ENCODE assay signal across 8 cellular contexts in the genomic region with DNA sequence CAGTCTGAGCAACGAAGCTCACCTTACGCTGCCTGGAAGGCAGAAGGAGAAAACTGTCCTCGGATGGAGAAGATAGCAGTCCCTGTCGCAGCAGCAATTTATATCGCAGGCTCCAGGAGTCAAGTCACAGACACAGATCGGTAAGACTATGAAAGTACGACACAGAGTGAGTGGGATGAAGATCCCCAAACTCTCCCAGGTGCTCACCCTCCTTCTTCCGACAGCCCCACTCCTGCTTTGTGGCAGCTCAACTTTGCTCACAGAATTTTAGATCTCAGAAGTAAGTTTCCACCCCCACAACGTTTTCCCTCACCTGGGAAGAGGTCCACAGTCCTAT. TPM values are rescaled to one million over a fixed set of nuclear protein-coding genes. Genes with fewer than 3 reads are reported as not detected.
DNase-seq lines count a peak whose midpoint lies in the region; ATAC-seq, FAIRE-seq and TF ChIP-seq lines count a peak whose summit lies in the region.

No MANE protein-coding gene starts in this region.

- H3K4me1 Mint-ChIP-seq in CD14-positive monocyte, result peaks cover 41% of the 10 kb centered on the region
- H3K4me1 Mint-ChIP-seq in type B pancreatic cell (ENCODE audit: unreplicated experiment), result peaks cover 24% of the 10 kb centered on the region

- no peak for FAIRE-seq in GM12878 (lab: Jason Lieb, UNC)

- H3K9me3 ChIP-seq in GM12878 (replicated peaks; ENCODE audit: control insufficient read depth, insufficient read depth, low read length), result no peaks in the 10 kb centered on the region; the same call in 1 of the 3 replicates
- H3K9me3 ChIP-seq in right lobe of liver, result no peaks in the 10 kb centered on the region

- WGBS in GM12878 (ENCODE audit: insufficient coverage, insufficient replicate concordance, low lambda C conversion rate, missing lambda C conversion rate), result 4% methylated on average over 9 of the region's 9 CpGs
- WGBS in right lobe of liver (ENCODE audit: insufficient coverage, low coverage, low lambda C conversion rate, missing lambda C conversion rate), result 6% methylated on average over 8 of the region's 9 CpGs

- H3K36me3 ChIP-seq in GM12878 (ENCODE audit: control insufficient read depth in 2 of 2, insufficient read depth in 2 of 2, low read length in 1 of 2) (peaks cover 0 to 6% of the 10 kb centered on the region in 2 experiments; a peak in 2 of 4 replicates), right lobe of liver (peaks cover 0 to 10% (median 0%) of the 10 kb centered on the region in 4 donors)

- H3K27me3 ChIP-seq in GM12878 (replicated peaks in 1 of 2; ENCODE audit: control insufficient read depth in 2 of 2, insufficient read depth in 2 of 2, low read length in 1 of 2), result no peaks in the 10 kb centered on the region
- no peaks in the 10 kb centered on the region for H3K27me3 ChIP-seq in right lobe of liver

- ATAC-seq in HG03280 (IDR thresholded peaks at IDR 0.05; ENCODE audit: unreplicated experiment) (peak; percentile 1), GM12878 (no peak; the same call in 2 of the 3 replicates), right lobe of liver (no peak), HG03432 (IDR thresholded peaks at IDR 0.05; ENCODE audit: unreplicated experiment) (no peak)

- DNase-seq in CD14-positive monocyte (ENCODE audit: low spot score) (no peak), GM12878 (ENCODE audit: low read depth, low spot score) (no peak), right lobe of liver (no peak), type B pancreatic cell (ENCODE audit: extremely low spot score, unreplicated experiment) (no peak), middle frontal gyrus (ENCODE audit: extremely low spot score, low spot score) (no peak), NCI-H526 (lab: John Stamatoyannopoulos, UW) (no peak)

- H3K4me3 Mint-ChIP-seq in CD14-positive monocyte (peak overlapping the region; percentile 97 to 99), type B pancreatic cell (peak overlapping the region; percentile 93)

- peak overlapping the region; percentile 79 for H3K27ac ChIP-seq in GM12878 (ENCODE audit: control insufficient read depth, insufficient read depth)
- H3K27ac ChIP-seq in right lobe of liver, result peak overlapping the region; percentile 20 to 73 (median 70)

- TF ChIP-seq CTCF in CD14-positive monocyte (IDR thresholded peaks at IDR 0.05) (no peak), GM12878 (IDR thresholded peaks at IDR 0.05 in 2 of 3, conservative IDR thresholded peaks at IDR 0.05 in 1 of 3; ENCODE audit: control insufficient read depth in 2 of 3, extremely low read depth in 1 of 3, insufficient read depth in 1 of 3, low read depth in 3 of 3, low read length in 3 of 3) (no peak), right lobe of liver (IDR thresholded peaks at IDR 0.05) (no peak), type B pancreatic cell (conservative IDR thresholded peaks at IDR 0.05) (no peak)

- H3K4me3 ChIP-seq in GM12878, result peak overlapping the region; percentile 87
- peak overlapping the region; percentile 64 to 92 (median 80) for H3K4me3 ChIP-seq in right lobe of liver

- H3K27ac Mint-ChIP-seq in CD14-positive monocyte (peak overlapping the region; percentile 86 to 98 (median 95)), type B pancreatic cell (peak overlapping the region; percentile 92)

- no peak for TF ChIP-seq RAD21 in GM12878 (IDR thresholded peaks at IDR 0.05; ENCODE audit: insufficient read depth, low read depth, low read length)

- in situ Hi-C loops in GM12878 (cut with MboI), result loop anchor here (5.0 kb wide), 1 partner anchor 149 kb away; no protein-coding TSS in a partner anchor

- BruUV-seq in GM12878 (replicated peaks; lab: Mats Ljungman, UMichigan), result no TSS peak

- CTCF ChIA-PET in GM12878 (lab: Yijun Ruan, JAX), result interaction anchor here (0.6 to 6.8 kb wide), 88 partner anchors 9 to 646 kb away, joined by 3 to 337 read pairs (median 5); a partner anchor contains a TSS

- POLR2A ChIA-PET in GM12878 (lab: Charles Lee), result interaction anchor here (0.6 to 5.4 kb wide), 17 partner anchors 15 to 578 kb away, joined by 3 to 72 read pairs (median 8); a partner anchor contains a TSS

- no peak for TF ChIP-seq POLR2A in GM12878 (IDR thresholded peaks at IDR 0.05; ENCODE audit: low read depth, low read length)
- no peak for TF ChIP-seq POLR2A in right lobe of liver (IDR thresholded peaks at IDR 0.05)

- peaks cover 25% of the 10 kb centered on the region for H3K79me2 ChIP-seq in GM12878 (ENCODE audit: control insufficient read depth, insufficient read depth, low read length)

- H4K20me1 ChIP-seq in GM12878 (ENCODE audit: control insufficient read depth, insufficient read depth), result no peaks in the 10 kb centered on the region

- peaks cover 13% of the 10 kb centered on the region for H3K4me1 ChIP-seq in GM12878 (ENCODE audit: control insufficient read depth, insufficient read depth, low read length)
- peaks cover 0 to 7% (median 2%) of the 10 kb centered on the region in 4 donors for H3K4me1 ChIP-seq in right lobe of liver

- H3K9me3 Mint-ChIP-seq in CD14-positive monocyte (no peaks in the 10 kb centered on the region), type B pancreatic cell (no peaks in the 10 kb centered on the region)

- H3K9ac ChIP-seq in GM12878 (ENCODE audit: control insufficient read depth, insufficient read depth, low read length), result peak overlapping the region; percentile 79

- H3K27me3 Mint-ChIP-seq in CD14-positive monocyte (ENCODE audit: low read depth in 3 of 3) (peaks cover 0 to 4% (median 0%) of the 10 kb centered on the region in 3 donors), type B pancreatic cell (no peaks in the 10 kb centered on the region)

- no peak for TF ChIP-seq EP300 in GM12878 (IDR thresholded peaks at IDR 0.05; ENCODE audit: borderline replicate concordance in 1 of 2, control insufficient read depth in 1 of 2, low read depth in 2 of 2, low read length in 2 of 2)

- SMC1A ChIA-PET in GM12878 (lab: Charles Lee; ENCODE audit: uncharacterized antibody, unreplicated experiment), result interaction anchor here (0.7 to 7.7 kb wide), 67 partner anchors 9 to 600 kb away, joined by 3 to 267 read pairs (median 5); a partner anchor contains a TSS

- intact Hi-C loops in CD14-positive monocyte (cut with micrococcal nuclease), result loop anchor here (2.0 to 10.0 kb wide), 2 partner anchors 148 to 352 kb away; a partner anchor contains a TSS
- intact Hi-C loops in GM12878 (cut with micrococcal nuclease; ENCODE audit: unreplicated experiment), result loop anchor here (10.0 kb wide), 1 partner anchor 292 kb away; no protein-coding TSS in a partner anchor
- intact Hi-C loops in right lobe of liver (cut with DNase I), result loop anchor here (10.0 kb wide), 1 partner anchor 152 kb away; no protein-coding TSS in a partner anchor

- H3K36me3 Mint-ChIP-seq in CD14-positive monocyte (peaks cover 18 to 32% of the 10 kb centered on the region in 2 donors), type B pancreatic cell (peaks cover 16% of the 10 kb centered on the region)

- RAD21 ChIA-PET in GM12878 (lab: Charles Lee; ENCODE audit: unreplicated experiment), result interaction anchor here (0.6 to 7.6 kb wide), 71 partner anchors 9 to 624 kb away, joined by 3 to 324 read pairs (median 4); a partner anchor contains a TSS

- peak overlapping the region; percentile 85 for H2AFZ ChIP-seq in GM12878 (ENCODE audit: control insufficient read depth, low read depth, low read length)

- H3K4me2 ChIP-seq in GM12878 (ENCODE audit: control insufficient read depth, insufficient read depth), result peak overlapping the region; percentile 91

TF ChIP-seq in GM12878, 131 proteins besides CTCF, POLR2A, EP300 and RAD21 (continues in another document):
- no peak for TF ChIP-seq CEBPB (IDR thresholded peaks at IDR 0.05; ENCODE audit: borderline replicate concordance in 1 of 2, low read depth in 2 of 2, low read length in 2 of 2)

RNA-seq across cellular contexts. Expression of a gene that starts 0.4 kb away (rescaled TPM):
- 10 to 100 TPM; 14.4 to 23.1 TPM for polyA plus RNA-seq in CD14-positive monocyte
- total RNA-seq in GM12878 (2013; cell fraction: nucleolus; rRNA removed), result 63.8 and 67.8 TPM in 2 replicates
- total RNA-seq in GM12878 (2014; rRNA removed), result 31.4 and 36.1 TPM in 2 replicates
- 21.7 and 23.9 TPM in 2 replicates for total RNA-seq in GM12878 (2014; rRNA removed; fragmentation: Illumina TruSeq; extraction: Trizol)
- 27.0 and 27.1 TPM in 2 replicates for total RNA-seq in GM12878 (2021)
- 17.2 TPM for polyA plus RNA-seq in GM12878 (2011; ENCODE audit: low read depth)
- polyA plus RNA-seq in GM12878 (2011; rRNA removed), result 36.2 and 45.0 TPM in 2 replicates
- polyA plus RNA-seq in GM12878 (2011; cell fraction: cytosol; rRNA removed), result 40.8 and 45.2 TPM in 2 replicates
- polyA plus RNA-seq in GM12878 (2011; cell fraction: nucleus; rRNA removed), result 38.9 and 44.1 TPM in 2 replicates
- polyA plus RNA-seq in GM12878 (2012), result 16.8 and 20.9 TPM in 2 replicates
- 31.1 and 33.4 TPM in 2 replicates for polyA plus RNA-seq in GM12878 (2014; fragmentation: Illumina TruSeq; extraction: Trizol)
- 10 to 100 TPM; 20.0 to 24.0 TPM for polyA plus RNA-seq in GM12878 (2014; fragmentation: Nextera tagmentation; extraction: Ambion mirVana)
- polyA plus RNA-seq in GM12878 (2014; rRNA removed), result 23.2 and 25.0 TPM in 2 replicates
- polyA plus RNA-seq in GM12878 (2016; fragmentation: Nextera tagmentation; extraction: Ambion mirVana), result 10 to 100 TPM; 46.7 to 48.7 TPM
- polyA minus RNA-seq in GM12878 (2011; rRNA and poly(A)+ RNA removed), result 48.1 and 62.2 TPM in 2 replicates
- 19.2 and 20.3 TPM in 2 replicates for polyA minus RNA-seq in GM12878 (2011; cell fraction: cytosol; rRNA and poly(A)+ RNA removed)
- 39.7 and 77.6 TPM in 2 replicates for polyA minus RNA-seq in GM12878 (2011; cell fraction: nucleus; rRNA and poly(A)+ RNA removed)
- 10 to 100 TPM; 15.5 to 24.3 (median 19.1) TPM for total RNA-seq in right lobe of liver
- 49.5 and 53.0 TPM in 2 replicates for total RNA-seq in type B pancreatic cell (ENCODE audit: low replicate concordance)

RNA-seq across cellular contexts. Expression of a gene that starts 36.8 kb away (rescaled TPM):
- polyA plus RNA-seq in CD14-positive monocyte (1 to 10 TPM; 2.6 TPM), GM12878 (2011; rRNA removed) (115 and 118 TPM in 2 replicates), GM12878 (2014; fragmentation: Illumina TruSeq; extraction: Trizol) (104 and 119 TPM in 2 replicates), GM12878 (2014; fragmentation: Nextera tagmentation; extraction: Ambion mirVana) (10 to 100 TPM; 24.3 to 32.8 TPM), GM12878 (2014; rRNA removed) (71.6 and 80.0 TPM in 2 replicates), GM12878 (2016; fragmentation: Nextera tagmentation; extraction: Ambion mirVana) (100 to 1,000 TPM; 107 to 108 TPM)
- 38.8 and 40.6 TPM in 2 replicates for total RNA-seq in GM12878 (2013; cell fraction: nucleolus; rRNA removed)
- total RNA-seq in GM12878 (2014; rRNA removed) (95.0 and 97.1 TPM in 2 replicates), GM12878 (2014; rRNA removed; fragmentation: Illumina TruSeq; extraction: Trizol) (80.8 and 87.6 TPM in 2 replicates), GM12878 (2021) (118 and 121 TPM in 2 replicates), right lobe of liver (10 to 100 TPM; 28.4 to 41.2 (median 34.4) TPM), type B pancreatic cell (ENCODE audit: low replicate concordance) (111 and 113 TPM in 2 replicates)
- 48.4 TPM for polyA plus RNA-seq in GM12878 (2011; ENCODE audit: low read depth)
- 90.3 and 97.0 TPM in 2 replicates for polyA plus RNA-seq in GM12878 (2011; cell fraction: cytosol; rRNA removed)
- polyA plus RNA-seq in GM12878 (2011; cell fraction: nucleus; rRNA removed), result 267 and 465 TPM in 2 replicates
- 55.6 and 58.6 TPM in 2 replicates for polyA plus RNA-seq in GM12878 (2012)
- 130 and 166 TPM in 2 replicates for polyA minus RNA-seq in GM12878 (2011; rRNA and poly(A)+ RNA removed)
- polyA minus RNA-seq in GM12878 (2011; cell fraction: cytosol; rRNA and poly(A)+ RNA removed), result 32.9 and 39.4 TPM in 2 replicates
- polyA minus RNA-seq in GM12878 (2011; cell fraction: nucleus; rRNA and poly(A)+ RNA removed), result 70.1 and 92.0 TPM in 2 replicates
